Comparison of ENCODE assay signal across 17 cellular contexts in the genomic region with DNA sequence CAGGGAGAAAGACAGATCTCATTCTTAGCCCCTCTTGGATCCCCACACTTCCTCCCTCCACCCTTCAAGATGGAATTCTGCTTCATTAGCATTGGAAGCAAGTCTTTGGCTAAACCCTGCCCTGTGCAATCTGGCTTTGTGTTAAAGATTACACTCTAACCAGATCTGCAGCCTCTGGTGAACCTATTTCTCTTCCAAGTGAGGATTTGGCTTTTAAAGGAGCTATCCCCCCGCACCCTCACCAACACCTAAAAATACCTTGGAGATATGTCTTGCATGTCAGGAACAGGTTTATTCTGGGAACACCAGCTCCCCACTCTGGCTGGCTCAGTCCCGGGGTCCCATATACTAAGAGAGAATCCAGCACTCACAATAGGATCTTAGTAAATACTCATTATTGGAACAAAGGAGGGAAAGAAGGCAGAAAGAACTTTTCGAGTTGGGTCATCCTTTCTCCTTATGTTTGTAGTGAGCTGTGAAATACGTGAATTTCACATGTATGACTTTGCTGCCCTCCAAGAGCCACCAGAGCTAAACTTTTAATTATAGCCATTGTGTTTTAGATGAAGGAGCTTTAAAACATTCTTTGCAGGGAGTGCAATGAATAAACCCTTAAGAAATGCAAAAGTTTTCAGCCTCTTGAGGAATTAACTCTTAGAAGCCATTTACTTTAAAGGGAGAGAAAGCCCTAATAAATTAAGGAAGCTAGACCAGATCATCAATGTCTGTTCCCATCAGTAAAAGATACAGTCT. TPM values are rescaled to one million over a fixed set of nuclear protein-coding genes. Genes with fewer than 3 reads are reported as not detected.
"Had no signal": no experiment of that assay in that cellular context is flagged by ENCODE, and none has a peak within 500 bp of the region (broad histone marks: within the 10 kb centered on the region; RNA-seq: fewer than 3 reads in every experiment).

No MANE protein-coding gene starts in this region.

- H3K4me3 ChIP-seq: body of pancreas, gastroesophageal sphincter, ovary, sigmoid colon, spleen, upper lobe of left lung had no signal

- H3K4me1 Mint-ChIP-seq: activated CD4-positive, alpha-beta T cell treated with anti-CD3 and anti-CD28 coated beads, Interleukin-2, amount 10 ng/mL, durations not matched to agents 7 days and 5 days; naive B cell; stimulated activated naive CD8-positive, alpha-beta T cell treated with anti-CD3 and anti-CD28 coated beads, Interleukin-15, amount 100 ng/mL, for 72 hours had no signal

- H3K27ac ChIP-seq: body of pancreas, gastroesophageal sphincter, ovary, sigmoid colon, spleen, upper lobe of left lung had no signal

- H3K4me3 Mint-ChIP-seq: activated CD4-positive, alpha-beta T cell treated with anti-CD3 and anti-CD28 coated beads, Interleukin-2, amount 10 ng/mL, durations not matched to agents 7 days and 5 days; activated T-cell treated with anti-CD3 and anti-CD28 coated beads, Interleukin-2, amount 50 U/mL, for 72 hours; naive B cell; stimulated activated naive CD8-positive, alpha-beta T cell treated with anti-CD3 and anti-CD28 coated beads, Interleukin-15, amount 100 ng/mL, for 72 hours had no signal

- DNase-seq: activated CD4-positive, alpha-beta T cell treated with anti-CD3 and anti-CD28 coated beads, Interleukin-2, amount 10 ng/mL, durations not matched to agents 7 days and 5 days; activated CD8-positive, alpha-beta memory T cell treated with anti-CD3 and anti-CD28 coated beads, Interleukin-2, amount 50 U/mL, for 48 hours; activated gamma-delta T cell; activated T-cell treated with anti-CD3 and anti-CD28 coated beads, Interleukin-2, amount 50 U/mL, for 72 hours; amniotic stem cell; body of pancreas; dermis blood vessel endothelial cell; left cardiac atrium; naive B cell; ovary; sigmoid colon; spleen; stimulated activated naive CD8-positive, alpha-beta T cell treated with anti-CD3 and anti-CD28 coated beads, Interleukin-15, amount 100 ng/mL, for 72 hours; upper lobe of left lung had no signal

- H3K36me3 ChIP-seq: gastroesophageal sphincter, ovary, sigmoid colon, spleen, upper lobe of left lung had no signal

- H3K27me3 ChIP-seq: body of pancreas, ovary, upper lobe of left lung had no signal

- H3K4me1 ChIP-seq: body of pancreas, gastroesophageal sphincter, sigmoid colon, spleen, upper lobe of left lung had no signal

- ATAC-seq: activated naive CD4-positive, alpha-beta T cell treated with anti-CD3 and anti-CD28 coated beads, Interleukin-2, amount 50 U/mL, for 72 hours; activated T-cell treated with anti-CD3 and anti-CD28 coated beads, Interleukin-2, amount 50 U/mL, for 72 hours; body of pancreas; gastroesophageal sphincter; stimulated activated naive CD8-positive, alpha-beta T cell treated with anti-CD3 and anti-CD28 coated beads, Interleukin-15, amount 100 ng/mL, for 72 hours had no signal

- H3K36me3 Mint-ChIP-seq: activated naive CD4-positive, alpha-beta T cell treated with anti-CD3 and anti-CD28 coated beads, Interleukin-2, amount 50 U/mL, for 72 hours; naive B cell had no signal

- H3K9me3 ChIP-seq: body of pancreas, gastroesophageal sphincter, ovary, spleen had no signal

- H3K27ac Mint-ChIP-seq: activated CD4-positive, alpha-beta T cell treated with anti-CD3 and anti-CD28 coated beads, Interleukin-2, amount 10 ng/mL, durations not matched to agents 7 days and 5 days; activated naive CD4-positive, alpha-beta T cell treated with anti-CD3 and anti-CD28 coated beads, Interleukin-2, amount 50 U/mL, for 72 hours; activated T-cell treated with anti-CD3 and anti-CD28 coated beads, Interleukin-2, amount 50 U/mL, for 72 hours; stimulated activated naive CD8-positive, alpha-beta T cell treated with anti-CD3 and anti-CD28 coated beads, Interleukin-15, amount 100 ng/mL, for 72 hours had no signal

RNA-seq across cellular contexts. Expression of a gene that starts 53.7 kb away (rescaled TPM):
- total RNA-seq: dermis blood vessel endothelial cell, lung microvascular endothelial cell had no signal
